13 cellular contexts compared by ENCODE assay signal in genomic region chr1:70207492-70207891, GRCh38. TPM values are rescaled to one million over a fixed set of nuclear protein-coding genes. Genes with fewer than 3 reads are reported as not detected.
DNase-seq lines count a peak whose midpoint lies in the region; ATAC-seq and TF ChIP-seq lines count a peak whose summit lies in the region.
"Had no signal": no experiment of that assay in that cellular context is flagged by ENCODE, and none has a peak within 500 bp of the region (broad histone marks: within the 10 kb centered on the region; RNA-seq: fewer than 3 reads in every experiment).

No MANE protein-coding gene starts in this region.

- H3K4me3 Mint-ChIP-seq in stimulated activated naive CD8-positive, alpha-beta T cell treated with anti-CD3 and anti-CD28 coated beads, Interleukin-15, Interleukin-2, amounts not matched to agents 100 ng/mL and 50 ng/mL, for 24 hours, result peak overlapping the region; percentile 98
- H3K4me3 Mint-ChIP-seq in activated CD4-positive, alpha-beta memory T cell treated with anti-CD3 and anti-CD28 coated beads, Interleukin-2, amount 10 ng/mL, durations not matched to agents 7 days and 5 days, result peak overlapping the region; percentile 97
- H3K4me3 Mint-ChIP-seq in memory B cell, result peak overlapping the region; percentile 17

- TF ChIP-seq CTCF in omental fat pad (IDR thresholded peaks at IDR 0.05), result no peak

- POLR2A ChIA-PET in activated CD4-positive, alpha-beta memory T cell treated with anti-CD3 and anti-CD28 coated beads, Interleukin-2, amount 10 ng/mL, durations not matched to agents 7 days and 5 days (lab: Charles Lee), result interaction anchor here (0.8 to 11.1 kb wide), 3 partner anchors 13 to 147 kb away, joined by 4 to 123 read pairs (median 27); partner anchors contain the start of genes ANKRD13C and SRSF11

- H3K36me3 Mint-ChIP-seq in stimulated activated naive CD8-positive, alpha-beta T cell treated with anti-CD3 and anti-CD28 coated beads, Interleukin-15, Interleukin-2, amounts not matched to agents 100 ng/mL and 50 ng/mL, for 24 hours (ENCODE audit: low read depth), result peaks cover 26% of the 10 kb centered on the region
- H3K36me3 Mint-ChIP-seq in activated CD4-positive, alpha-beta memory T cell treated with anti-CD3 and anti-CD28 coated beads, Interleukin-2, amount 10 ng/mL, durations not matched to agents 7 days and 5 days (ENCODE audit: low read depth), result peaks cover 18% of the 10 kb centered on the region
- peaks cover 4% of the 10 kb centered on the region for H3K36me3 Mint-ChIP-seq in memory B cell

- DNase-seq in stimulated activated naive CD8-positive, alpha-beta T cell treated with anti-CD3 and anti-CD28 coated beads, Interleukin-15, Interleukin-2, amounts not matched to agents 100 U/mL and 50 U/mL, for 24 hours, result no peak
- no peak for DNase-seq in activated CD4-positive, alpha-beta memory T cell treated with anti-CD3 and anti-CD28 coated beads, Interleukin-2, amount 10 ng/mL, durations not matched to agents 7 days and 5 days
- DNase-seq in memory B cell (ENCODE audit: low spot score in 2 of 2) (no peak), NCI-H2029 treated with DMSO at 0.1 percent for 48 hours (lab: John Stamatoyannopoulos, UW) (no peak), omental fat pad (ENCODE audit: low spot score) (no peak), NCI-H2171 (lab: John Stamatoyannopoulos, UW) (no peak)
- DNase-seq: activated CD8-positive, alpha-beta memory T cell treated with anti-CD3 and anti-CD28 coated beads, Interleukin-2, amount 50 U/mL, for 48 hours; caudate nucleus; NCI-H1048; NCI-H69; stimulated activated CD4-positive, alpha-beta T cell treated with anti-CD3 and anti-CD28 coated beads, Interleukin-4, amount 100 ng/mL, for 4 hours had no signal

- H3K4me1 Mint-ChIP-seq in stimulated activated naive CD8-positive, alpha-beta T cell treated with anti-CD3 and anti-CD28 coated beads, Interleukin-15, Interleukin-2, amounts not matched to agents 100 ng/mL and 50 ng/mL, for 24 hours (ENCODE audit: low read depth), result peaks cover 80% of the 10 kb centered on the region
- H3K4me1 Mint-ChIP-seq in activated CD4-positive, alpha-beta memory T cell treated with anti-CD3 and anti-CD28 coated beads, Interleukin-2, amount 10 ng/mL, durations not matched to agents 7 days and 5 days, result peaks cover 73% of the 10 kb centered on the region
- peaks cover 29% of the 10 kb centered on the region for H3K4me1 Mint-ChIP-seq in memory B cell

- H3K9me3 Mint-ChIP-seq in stimulated activated naive CD8-positive, alpha-beta T cell treated with anti-CD3 and anti-CD28 coated beads, Interleukin-15, Interleukin-2, amounts not matched to agents 100 ng/mL and 50 ng/mL, for 24 hours, result no peaks in the 10 kb centered on the region
- H3K9me3 Mint-ChIP-seq in activated CD4-positive, alpha-beta memory T cell treated with anti-CD3 and anti-CD28 coated beads, Interleukin-2, amount 10 ng/mL, durations not matched to agents 7 days and 5 days, result no peaks in the 10 kb centered on the region
- no peaks in the 10 kb centered on the region for H3K9me3 Mint-ChIP-seq in memory B cell

- H3K27ac Mint-ChIP-seq in stimulated activated naive CD8-positive, alpha-beta T cell treated with anti-CD3 and anti-CD28 coated beads, Interleukin-15, Interleukin-2, amounts not matched to agents 100 ng/mL and 50 ng/mL, for 24 hours, result peak overlapping the region; percentile 53
- peak overlapping the region; percentile 65 for H3K27ac Mint-ChIP-seq in activated CD4-positive, alpha-beta memory T cell treated with anti-CD3 and anti-CD28 coated beads, Interleukin-2, amount 10 ng/mL, durations not matched to agents 7 days and 5 days
- peak overlapping the region; percentile 62 for H3K27ac Mint-ChIP-seq in memory B cell

- no peaks in the 10 kb centered on the region for H3K27me3 Mint-ChIP-seq in stimulated activated naive CD8-positive, alpha-beta T cell treated with anti-CD3 and anti-CD28 coated beads, Interleukin-15, Interleukin-2, amounts not matched to agents 100 ng/mL and 50 ng/mL, for 24 hours
- H3K27me3 Mint-ChIP-seq in activated CD4-positive, alpha-beta memory T cell treated with anti-CD3 and anti-CD28 coated beads, Interleukin-2, amount 10 ng/mL, durations not matched to agents 7 days and 5 days, result no peaks in the 10 kb centered on the region
- H3K27me3 Mint-ChIP-seq in memory B cell, result no peaks in the 10 kb centered on the region

- CTCF ChIA-PET in activated CD4-positive, alpha-beta memory T cell treated with anti-CD3 and anti-CD28 coated beads, Interleukin-2, amount 10 ng/mL, durations not matched to agents 7 days and 5 days (lab: Charles Lee), result interaction anchor here (4.2 kb wide), 1 partner anchor 13 kb away, joined by 13 read pairs; the partner anchor contains the start of gene SRSF11

- ATAC-seq in stimulated activated naive CD8-positive, alpha-beta T cell treated with anti-CD3 and anti-CD28 coated beads, Interleukin-15, Interleukin-2, amounts not matched to agents 100 U/mL and 50 U/mL, for 24 hours, result no peak
- ATAC-seq in memory B cell (ENCODE audit: low read depth), result no peak
- no peak for ATAC-seq in GM18517 (IDR thresholded peaks at IDR 0.05; ENCODE audit: unreplicated experiment)
- ATAC-seq in omental fat pad (ENCODE audit: low FRiP score), result no peak

RNA-seq across cellular contexts. Expression of gene LRRC40, which starts 2.1 kb away (rescaled TPM):
- total RNA-seq in activated CD4-positive, alpha-beta memory T cell treated with anti-CD3 and anti-CD28 coated beads, Interleukin-2, amount 10 ng/mL, durations not matched to agents 7 days and 5 days, result 10 to 100 TPM; 19.1 to 20.0 TPM
- 10 to 100 TPM; 10.9 to 19.7 (median 13.3) TPM for total RNA-seq in omental fat pad

RNA-seq across cellular contexts. Expression of gene SRSF11, which starts 13.7 kb away (rescaled TPM):
- 100 to 1,000 TPM; 177 to 178 TPM for total RNA-seq in activated CD4-positive, alpha-beta memory T cell treated with anti-CD3 and anti-CD28 coated beads, Interleukin-2, amount 10 ng/mL, durations not matched to agents 7 days and 5 days
- total RNA-seq in omental fat pad, result 100 to 1,000 TPM; 143 to 240 (median 167) TPM

Comparison
In these comparisons a context has a peak if more than half of its experiments do, and no peak if none do; other contexts are left out.
1. H3K4me3 Mint-ChIP-seq: peak in every context shown above with its lines; median percentile 98 in stimulated activated naive CD8-positive, alpha-beta T cell treated with anti-CD3 and anti-CD28 coated beads, Interleukin-15, Interleukin-2, amounts not matched to agents 100 ng/mL and 50 ng/mL, for 24 hours; 97 in activated CD4-positive, alpha-beta memory T cell treated with anti-CD3 and anti-CD28 coated beads, Interleukin-2, amount 10 ng/mL, durations not matched to agents 7 days and 5 days; 17 in memory B cell.